In genomic region chr19:40716031-40716654, GRCh38 we compare ENCODE assay signal across 8 cellular contexts. TPM values are rescaled to one million over a fixed set of nuclear protein-coding genes. Genes with fewer than 3 reads are reported as not detected.
DNase-seq lines count a peak whose midpoint lies in the region; ATAC-seq and TF ChIP-seq lines count a peak whose summit lies in the region.

No MANE protein-coding gene starts in this region.

- peaks cover 43% of the 10 kb centered on the region for H3K36me3 Mint-ChIP-seq in effector memory CD8-positive, alpha-beta T cell (ENCODE audit: insufficient read depth)
- H3K36me3 Mint-ChIP-seq in natural killer cell, result no peaks in the 10 kb centered on the region

- intact Hi-C loops in natural killer cell (cut with micrococcal nuclease), result loop anchor here (1.0 to 5.0 kb wide), 3 partner anchors 44 to 83 kb away; partner anchors contain the start of genes EGLN2 and RAB4B

- TF ChIP-seq RAD21 in Ishikawa (IDR thresholded peaks at IDR 0.05; ENCODE audit: low read depth), result no peak

- no peaks in the 10 kb centered on the region for H3K27me3 ChIP-seq in BJ (ENCODE audit: control insufficient read depth, insufficient read depth, low read length)

- no peaks in the 10 kb centered on the region for H3K27me3 Mint-ChIP-seq in effector memory CD8-positive, alpha-beta T cell
- H3K27me3 Mint-ChIP-seq in natural killer cell (ENCODE audit: low read depth in 2 of 2), result no peaks in the 10 kb centered on the region
- H3K27me3 Mint-ChIP-seq in stimulated activated naive CD8-positive, alpha-beta T cell treated with anti-CD3 and anti-CD28 coated beads, Interleukin-15, amount 100 ng/mL, for 72 hours, result no peaks in the 10 kb centered on the region

- peaks cover 53 to 58% of the 10 kb centered on the region in 2 donors for H3K4me1 Mint-ChIP-seq in effector memory CD8-positive, alpha-beta T cell (ENCODE audit: low read depth in 2 of 2)
- H3K4me1 Mint-ChIP-seq in natural killer cell, result peaks cover 51 to 71% of the 10 kb centered on the region in 2 donors
- peaks cover 57% of the 10 kb centered on the region for H3K4me1 Mint-ChIP-seq in stimulated activated naive CD8-positive, alpha-beta T cell treated with anti-CD3 and anti-CD28 coated beads, Interleukin-15, amount 100 ng/mL, for 72 hours

- peak overlapping the region; percentile 95 to 99 for H3K27ac Mint-ChIP-seq in effector memory CD8-positive, alpha-beta T cell
- H3K27ac Mint-ChIP-seq in natural killer cell, result peak overlapping the region; percentile 99
- peak overlapping the region; percentile 91 to 96 for H3K27ac Mint-ChIP-seq in stimulated activated naive CD8-positive, alpha-beta T cell treated with anti-CD3 and anti-CD28 coated beads, Interleukin-15, amount 100 ng/mL, for 72 hours

- H3K4me3 Mint-ChIP-seq in effector memory CD8-positive, alpha-beta T cell, result peak overlapping the region; percentile 77 to 83
- peak overlapping the region; percentile 93 for H3K4me3 Mint-ChIP-seq in natural killer cell
- H3K4me3 Mint-ChIP-seq in stimulated activated naive CD8-positive, alpha-beta T cell treated with anti-CD3 and anti-CD28 coated beads, Interleukin-15, amount 100 ng/mL, for 72 hours, result peak overlapping the region; percentile 83 to 92

- CTCF ChIA-PET in BJ (lab: Yijun Ruan, JAX), result interaction anchor here (0.6 to 1.9 kb wide), 4 partner anchors 52 to 104 kb away, joined by 3 to 12 read pairs (median 4); no protein-coding TSS in a partner anchor

- in situ Hi-C loops in GM13976 (cut with MboI; ENCODE audit: low sequenced_read_pairs, unreplicated experiment), result no loop called here

- no peaks in the 10 kb centered on the region; the same call in none of the 2 replicates for H3K36me3 ChIP-seq in BJ (ENCODE audit: control insufficient read depth, insufficient read depth, low read length)

- peak overlapping the region; percentile 70 for H3K4me3 ChIP-seq in BJ (ENCODE audit: low read depth, low read length)

- TF ChIP-seq EP300 in Ishikawa (IDR thresholded peaks at IDR 0.05; ENCODE audit: borderline replicate concordance), result no peak

- DNase-seq in BJ (ENCODE audit: low read depth) (no peak), natural killer cell (peak; percentile 64), HuH-7 (ENCODE audit: low spot score) (no peak), GM13976 (ENCODE audit: low spot score) (no peak)
- DNase-seq in activated CD4-positive, alpha-beta T cell treated with anti-CD3 and anti-CD28 coated beads, Interleukin-2, amount 50 U/mL, for 4 hours, result peak; percentile 73 to 79
- DNase-seq in effector memory CD8-positive, alpha-beta T cell, result peak; percentile 40 to 51 (median 44)
- peak; percentile 77 to 83 for DNase-seq in stimulated activated naive CD8-positive, alpha-beta T cell treated with anti-CD3 and anti-CD28 coated beads, Interleukin-15, amount 100 ng/mL, for 72 hours

- POLR2A ChIA-PET in BJ (lab: Charles Lee), result interaction anchor here (0.6 kb wide), 1 partner anchor 27 kb away, joined by 4 read pairs; no protein-coding TSS in a partner anchor

- TF ChIP-seq CTCF in BJ (IDR thresholded peaks at IDR 0.05; ENCODE audit: insufficient read depth, low read depth, low read length) (no peak), natural killer cell (IDR thresholded peaks at IDR 0.05) (no peak), GM13976 (IDR thresholded peaks at IDR 0.05; ENCODE audit: borderline replicate concordance, control extremely low read depth, extremely low read depth, insufficient read depth, missing control alignments) (no peak)

- ATAC-seq in effector memory CD8-positive, alpha-beta T cell (replicated peaks), result peak; percentile 1
- ATAC-seq in natural killer cell, result peak in 1 of 3 donors; percentile 19
- peak; percentile 47 for ATAC-seq in stimulated activated naive CD8-positive, alpha-beta T cell treated with anti-CD3 and anti-CD28 coated beads, Interleukin-15, amount 100 ng/mL, for 72 hours

- no peaks in the 10 kb centered on the region for H3K9me3 Mint-ChIP-seq in effector memory CD8-positive, alpha-beta T cell
- H3K9me3 Mint-ChIP-seq in natural killer cell, result no peaks in the 10 kb centered on the region
- no peaks in the 10 kb centered on the region for H3K9me3 Mint-ChIP-seq in stimulated activated naive CD8-positive, alpha-beta T cell treated with anti-CD3 and anti-CD28 coated beads, Interleukin-15, amount 100 ng/mL, for 72 hours

TF ChIP-seq in Ishikawa, 13 proteins besides CTCF, POLR2A, EP300 and RAD21:
- 0 out of 2 replicates have a peak, but pooled peaks have one; percentile 33 for TF ChIP-seq NFIC (IDR thresholded peaks at IDR 0.05)
- TF ChIP-seq TCF12 (IDR thresholded peaks at IDR 0.05; ENCODE audit: low read depth), result no peak
- no peak for TF ChIP-seq MAX (IDR thresholded peaks at IDR 0.05)
TF ChIP-seq in Ishikawa: peak in this region for 1.

RNA-seq across cellular contexts. Expression of gene COQ8B, which starts 0.5 kb away (rescaled TPM):
- polyA plus RNA-seq in BJ (2011; rRNA removed), result 22.7 and 35.3 TPM in 2 replicates
- 15.0 and 20.8 TPM in 2 replicates for polyA minus RNA-seq in BJ (2011; rRNA and poly(A)+ RNA removed)
- total RNA-seq in natural killer cell, result 10 to 100 TPM; 31.8 to 46.7 (median 39.6) TPM

RNA-seq across cellular contexts. Expression of gene ITPKC, which starts 0.8 kb away (rescaled TPM):
- 8.9 and 11.9 TPM in 2 replicates for polyA plus RNA-seq in BJ (2011; rRNA removed)
- 10.0 and 16.4 TPM in 2 replicates for polyA minus RNA-seq in BJ (2011; rRNA and poly(A)+ RNA removed)
- 10 to 100 TPM in 2 of 3 donors, 1 to 10 TPM in 1; 8.7 to 11.1 (median 11.0) TPM for total RNA-seq in natural killer cell

RNA-seq across cellular contexts. Expression of gene NUMBL, which starts 25.7 kb away (rescaled TPM):
- 15.9 and 28.6 TPM in 2 replicates for polyA plus RNA-seq in BJ (2011; rRNA removed)
- polyA minus RNA-seq in BJ (2011; rRNA and poly(A)+ RNA removed), result 10.2 and 13.9 TPM in 2 replicates
- total RNA-seq in natural killer cell, result 10 to 100 TPM in 2 of 3 donors, 1 to 10 TPM in 1; 9.9 to 19.5 (median 10.2) TPM

RNA-seq across cellular contexts. Expression of gene ACTMAP, which starts 34.1 kb away (rescaled TPM):
- polyA plus RNA-seq in BJ (2011; rRNA removed), result 3.9 and 5.5 TPM in 2 replicates
- polyA minus RNA-seq in BJ (2011; rRNA and poly(A)+ RNA removed), result 5.0 and 5.8 TPM in 2 replicates
- total RNA-seq in natural killer cell, result 1 to 10 TPM; 5.9 to 9.6 (median 8.2) TPM

RNA-seq across cellular contexts. Expression of gene SNRPA, which starts 34.9 kb away (rescaled TPM):
- 92.2 and 167 TPM in 2 replicates for polyA plus RNA-seq in BJ (2011; rRNA removed)
- polyA minus RNA-seq in BJ (2011; rRNA and poly(A)+ RNA removed), result 90.9 and 160 TPM in 2 replicates
- total RNA-seq in natural killer cell, result 10 to 100 TPM; 56.2 to 65.9 (median 60.9) TPM

Comparison
In these comparisons a context has a peak if more than half of its experiments do, and no peak if none do; other contexts are left out.
1. DNase-seq: peak in activated CD4-positive, alpha-beta T cell treated with anti-CD3 and anti-CD28 coated beads, Interleukin-2, amount 50 U/mL, for 4 hours (2 of 2), effector memory CD8-positive, alpha-beta T cell (3 of 3), natural killer cell (single experiment) and stimulated activated naive CD8-positive, alpha-beta T cell treated with anti-CD3 and anti-CD28 coated beads, Interleukin-15, amount 100 ng/mL, for 72 hours (2 of 2); none in BJ (single experiment), HuH-7 (single experiment) and GM13976 (single experiment).
2. Peak in every context shown above with its lines, with median percentiles within 50 percentile points of each other: H3K27ac Mint-ChIP-seq and H3K4me3 Mint-ChIP-seq.